ENCODE assay signal across 11 cellular contexts in the genomic region with DNA sequence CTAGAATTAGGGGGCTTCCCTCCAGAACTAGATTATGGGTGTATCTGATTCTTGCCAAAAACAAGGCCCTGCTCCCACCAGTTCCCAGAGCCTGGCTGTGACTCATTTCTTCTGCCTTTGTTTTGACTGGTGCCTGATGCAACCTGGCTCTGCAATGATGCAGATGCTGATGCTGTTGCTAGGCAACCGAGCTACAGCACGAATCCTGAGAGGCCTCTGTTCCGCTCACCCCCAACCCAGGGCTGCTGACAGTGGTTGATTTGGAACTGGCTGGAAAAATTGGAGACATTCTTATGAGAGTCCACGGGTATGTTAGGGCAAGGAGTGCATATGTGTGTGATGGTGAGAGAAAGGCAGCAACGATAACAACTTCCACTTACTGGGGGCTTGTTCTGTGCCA.
DNase-seq lines count a peak whose midpoint lies in the region; ATAC-seq and TF ChIP-seq lines count a peak whose summit lies in the region.
"Had no signal": no experiment of that assay in that cellular context is flagged by ENCODE, and none has a peak within 500 bp of the region (broad histone marks: within the 10 kb centered on the region; RNA-seq: fewer than 3 reads in every experiment).

No MANE protein-coding gene starts in this region.

- TF ChIP-seq POLR2A in thyroid gland (IDR thresholded peaks at IDR 0.05) = no peak
- TF ChIP-seq POLR2A in transverse colon (IDR thresholded peaks at IDR 0.05) = no peak

- H3K4me1 ChIP-seq in NT2/D1 (ENCODE audit: insufficient read depth, insufficient read length) (no peaks in the 10 kb centered on the region), thyroid gland (no peaks in the 10 kb centered on the region), transverse colon (no peaks in the 10 kb centered on the region)
- H3K4me1 ChIP-seq: parathyroid adenoma had no signal

- no peak overlapping the region for H3K27ac Mint-ChIP-seq in stimulated activated effector memory CD8-positive, alpha-beta T cell treated with anti-CD3 and anti-CD28 coated beads, Interleukin-12 subunit alpha, Interleukin-12 subunit beta, amount 100 ng/mL, for 72 hours
- H3K27ac Mint-ChIP-seq in naive thymus-derived CD8-positive, alpha-beta T cell = no peak overlapping the region
- H3K27ac Mint-ChIP-seq: activated naive CD8-positive, alpha-beta T cell treated with anti-CD3 and anti-CD28 coated beads, Interleukin-2, amount 10 ng/mL, durations not matched to agents 7 days and 5 days had no signal

- no peaks in the 10 kb centered on the region for H3K36me3 Mint-ChIP-seq in stimulated activated effector memory CD8-positive, alpha-beta T cell treated with anti-CD3 and anti-CD28 coated beads, Interleukin-12 subunit alpha, Interleukin-12 subunit beta, amount 100 ng/mL, for 72 hours
- H3K36me3 Mint-ChIP-seq in naive thymus-derived CD8-positive, alpha-beta T cell = no peaks in the 10 kb centered on the region
- H3K36me3 Mint-ChIP-seq: activated naive CD8-positive, alpha-beta T cell treated with anti-CD3 and anti-CD28 coated beads, Interleukin-2, amount 10 ng/mL, durations not matched to agents 7 days and 5 days had no signal

- H3K36me3 ChIP-seq in NT2/D1 (ENCODE audit: insufficient read depth, insufficient read length, low read length) = no peaks in the 10 kb centered on the region
- no peaks in the 10 kb centered on the region for H3K36me3 ChIP-seq in thyroid gland
- no peaks in the 10 kb centered on the region for H3K36me3 ChIP-seq in transverse colon

- no peaks in the 10 kb centered on the region for H3K4me1 Mint-ChIP-seq in stimulated activated effector memory CD8-positive, alpha-beta T cell treated with anti-CD3 and anti-CD28 coated beads, Interleukin-12 subunit alpha, Interleukin-12 subunit beta, amount 100 ng/mL, for 72 hours
- H3K4me1 Mint-ChIP-seq in naive thymus-derived CD8-positive, alpha-beta T cell = no peaks in the 10 kb centered on the region
- H3K4me1 Mint-ChIP-seq: activated naive CD8-positive, alpha-beta T cell treated with anti-CD3 and anti-CD28 coated beads, Interleukin-2, amount 10 ng/mL, durations not matched to agents 7 days and 5 days had no signal

- no peak for TF ChIP-seq CTCF in thyroid gland (IDR thresholded peaks at IDR 0.05)
- TF ChIP-seq CTCF in transverse colon (IDR thresholded peaks at IDR 0.05) = no peak

- H3K27ac ChIP-seq in thyroid gland (no peak overlapping the region), transverse colon (no peak overlapping the region)
- H3K27ac ChIP-seq: parathyroid adenoma had no signal

- peak; percentile 30 to 40 for DNase-seq in activated T-cell treated with anti-CD3 and anti-CD28 coated beads, Interleukin-2, amount 50 U/mL, for 48 hours
- DNase-seq in activated T-cell treated with anti-CD3 and anti-CD28 coated beads for 4 hours (no peak), NT2/D1 (ENCODE audit: low read depth, low spot score) (peak; percentile 46), globus pallidus (ENCODE audit: low spot score) (peak; percentile 90), thyroid gland (no peak), transverse colon (no peak)
- peak in 1 of 2 donors; percentile 52 for DNase-seq in stimulated activated effector memory CD8-positive, alpha-beta T cell treated with anti-CD3 and anti-CD28 coated beads, Interleukin-12 subunit alpha, Interleukin-12 subunit beta, amount 100 ng/mL, for 72 hours (ENCODE audit: low spot score in 2 of 2)
- DNase-seq in naive thymus-derived CD8-positive, alpha-beta T cell = no peak
- DNase-seq: activated naive CD8-positive, alpha-beta T cell treated with anti-CD3 and anti-CD28 coated beads, Interleukin-2, amount 10 ng/mL, durations not matched to agents 7 days and 5 days; KG1 had no signal

- peak; percentile 47 for ATAC-seq in stimulated activated effector memory CD8-positive, alpha-beta T cell treated with anti-CD3 and anti-CD28 coated beads, Interleukin-12 subunit alpha, Interleukin-12 subunit beta, amount 100 ng/mL, for 72 hours
- no peak for ATAC-seq in naive thymus-derived CD8-positive, alpha-beta T cell

- H3K9me3 ChIP-seq in NT2/D1 (ENCODE audit: insufficient read depth, low read length) = no peaks in the 10 kb centered on the region
- no peaks in the 10 kb centered on the region for H3K9me3 ChIP-seq in thyroid gland
- no peaks in the 10 kb centered on the region for H3K9me3 ChIP-seq in transverse colon

- H3K27me3 Mint-ChIP-seq in naive thymus-derived CD8-positive, alpha-beta T cell = peaks cover 4 to 38% (median 27%) of the 10 kb centered on the region in 5 donors

- TF ChIP-seq EP300 in transverse colon (IDR thresholded peaks at IDR 0.05; ENCODE audit: low read depth) = no peak

- 65 to 67% methylated on average over 4 to 5 of the region's 5 CpGs for WGBS in thyroid gland, 2 donors
- 49% methylated on average over 5 of the region's 5 CpGs; no CpG with 5 or more reads in 1 of the 2 donors for WGBS in transverse colon (ENCODE audit: low coverage in 1 of 2), 2 donors

- H3K9ac ChIP-seq in NT2/D1 (ENCODE audit: insufficient read length, low read depth) = no peak overlapping the region
- H3K9ac ChIP-seq: parathyroid adenoma had no signal

- H3K27me3 ChIP-seq in NT2/D1 (ENCODE audit: insufficient read depth, insufficient read length) (no peaks in the 10 kb centered on the region), thyroid gland (no peaks in the 10 kb centered on the region), transverse colon (no peaks in the 10 kb centered on the region)

- intact Hi-C loops in thyroid gland (cut with DNase I) (no loop called here), transverse colon (cut with DNase I; ENCODE audit: low total_unique reads) (no loop called here)

- no peak overlapping the region for H3K4me3 Mint-ChIP-seq in stimulated activated effector memory CD8-positive, alpha-beta T cell treated with anti-CD3 and anti-CD28 coated beads, Interleukin-12 subunit alpha, Interleukin-12 subunit beta, amount 100 ng/mL, for 72 hours
- no peak overlapping the region for H3K4me3 Mint-ChIP-seq in naive thymus-derived CD8-positive, alpha-beta T cell
- H3K4me3 Mint-ChIP-seq: activated naive CD8-positive, alpha-beta T cell treated with anti-CD3 and anti-CD28 coated beads, Interleukin-2, amount 10 ng/mL, durations not matched to agents 7 days and 5 days had no signal

- in situ Hi-C loops in transverse colon (cut with MboI; ENCODE audit: low pct_ligation_motif_present in 1 of 4, low pct_unique_long_range_greater_than_20kb in 1 of 4, low sequenced_read_pairs in 3 of 4) = no loop called here

- H3K9me3 Mint-ChIP-seq in stimulated activated effector memory CD8-positive, alpha-beta T cell treated with anti-CD3 and anti-CD28 coated beads, Interleukin-12 subunit alpha, Interleukin-12 subunit beta, amount 100 ng/mL, for 72 hours = peaks cover 3% of the 10 kb centered on the region
- peaks cover 0 to 2% (median 0%) of the 10 kb centered on the region in 9 donors for H3K9me3 Mint-ChIP-seq in naive thymus-derived CD8-positive, alpha-beta T cell
- H3K9me3 Mint-ChIP-seq: activated naive CD8-positive, alpha-beta T cell treated with anti-CD3 and anti-CD28 coated beads, Interleukin-2, amount 10 ng/mL, durations not matched to agents 7 days and 5 days had no signal

- no peak overlapping the region for H3K4me3 ChIP-seq in NT2/D1 (ENCODE audit: insufficient read length, low read depth)
- no peak overlapping the region for H3K4me3 ChIP-seq in thyroid gland (replicated peaks in 1 of 3)
- no peak overlapping the region for H3K4me3 ChIP-seq in transverse colon

- POLR2A ChIA-PET in naive thymus-derived CD8-positive, alpha-beta T cell (lab: Charles Lee) = no interaction called here

Comparison
In these comparisons a context has a peak if more than half of its experiments do, and no peak if none do; other contexts are left out.
1. DNase-seq: peak in activated T-cell treated with anti-CD3 and anti-CD28 coated beads, Interleukin-2, amount 50 U/mL, for 48 hours (2 of 2), NT2/D1 (single experiment) and globus pallidus (single experiment); none in activated T-cell treated with anti-CD3 and anti-CD28 coated beads for 4 hours (single experiment), thyroid gland (0 of 2), transverse colon (single experiment) and naive thymus-derived CD8-positive, alpha-beta T cell (0 of 10).